ENCODE assay signal across 8 cellular contexts in genomic region chr7:141071855-141072547, GRCh38. TPM values are rescaled to one million over a fixed set of nuclear protein-coding genes. Genes with fewer than 3 reads are reported as not detected.
A peak's percentile ranks its signal among the peaks of the same experiment; 100 is the strongest.
DNase-seq lines count a peak whose midpoint lies in the region; ATAC-seq and TF ChIP-seq lines count a peak whose summit lies in the region.

No MANE protein-coding gene starts in this region.

- no peak for ATAC-seq in activated CD8-positive, alpha-beta T cell treated with anti-CD3 and anti-CD28 coated beads, Interleukin-2, amount 10 ng/mL, durations not matched to agents 7 days and 5 days
- ATAC-seq in GM18861 (IDR thresholded peaks at IDR 0.05; ENCODE audit: unreplicated experiment) (no peak), HG02938 (IDR thresholded peaks at IDR 0.05; ENCODE audit: unreplicated experiment) (no peak)

- no peak for TF ChIP-seq CTCF in BE2C (IDR thresholded peaks at IDR 0.05; ENCODE audit: low read depth, low read length)
- TF ChIP-seq CTCF in HFF-Myc (IDR thresholded peaks at IDR 0.05; ENCODE audit: low read depth, low read length, missing control alignments), result no peak

- DNase-seq in BE2C (peak; percentile 24), HFF-Myc (ENCODE audit: extremely low read depth, low read depth) (peak; percentile 10), substantia nigra (lab: John Stamatoyannopoulos, UW) (peak in 19 of 49 donors; percentile 1 to 49 (median 10)), kidney glomerular epithelial cell (lab: John Stamatoyannopoulos, UW) (no peak)
- no peak for DNase-seq in activated CD8-positive, alpha-beta T cell treated with anti-CD3 and anti-CD28 coated beads, Interleukin-2, amount 10 ng/mL, durations not matched to agents 7 days and 5 days

- POLR2A ChIA-PET in activated CD8-positive, alpha-beta T cell treated with anti-CD3 and anti-CD28 coated beads, Interleukin-2, amount 10 ng/mL, durations not matched to agents 7 days and 5 days (lab: Charles Lee), result interaction anchor here (0.6 to 0.8 kb wide), 3 partner anchors 18 to 167 kb away, joined by 3 read pairs; partner anchors contain the start of gene MRPS33

- H3K4me1 ChIP-seq in BE2C (no peaks in the 10 kb centered on the region; the same call in 1 of the 2 replicates), iPS-15b (ENCODE audit: control insufficient read depth, insufficient read depth, low read length) (peaks cover 3% of the 10 kb centered on the region)

- CTCF ChIA-PET in activated CD8-positive, alpha-beta T cell treated with anti-CD3 and anti-CD28 coated beads, Interleukin-2, amount 10 ng/mL, durations not matched to agents 7 days and 5 days (lab: Charles Lee), result interaction anchor here (1.1 to 1.8 kb wide), 4 partner anchors 57 to 578 kb away, joined by 3 to 5 read pairs (median 4); partner anchors contain the start of gene MRPS33

- H3K9me3 Mint-ChIP-seq in activated CD8-positive, alpha-beta T cell treated with anti-CD3 and anti-CD28 coated beads, Interleukin-2, amount 10 ng/mL, durations not matched to agents 7 days and 5 days (ENCODE audit: insufficient read depth), result no peaks in the 10 kb centered on the region

- H3K36me3 ChIP-seq in BE2C (no peaks in the 10 kb centered on the region), iPS-15b (ENCODE audit: control insufficient read depth, insufficient read depth, low read length) (no peaks in the 10 kb centered on the region)

- H3K27ac ChIP-seq in substantia nigra (ENCODE audit: low read depth, low read length, poor library complexity, severe bottlenecking), result peak overlapping the region; percentile 36

- no peaks in the 10 kb centered on the region for H3K36me3 Mint-ChIP-seq in activated CD8-positive, alpha-beta T cell treated with anti-CD3 and anti-CD28 coated beads, Interleukin-2, amount 10 ng/mL, durations not matched to agents 7 days and 5 days (ENCODE audit: low read depth)

- peaks cover 22% of the 10 kb centered on the region for H3K4me1 Mint-ChIP-seq in activated CD8-positive, alpha-beta T cell treated with anti-CD3 and anti-CD28 coated beads, Interleukin-2, amount 10 ng/mL, durations not matched to agents 7 days and 5 days (ENCODE audit: low read depth)

- H3K9ac ChIP-seq in iPS-15b (ENCODE audit: low read depth, low read length), result peak overlapping the region; percentile 60

- H3K27me3 ChIP-seq in BE2C, result no peaks in the 10 kb centered on the region
- peaks cover 55% of the 10 kb centered on the region for H3K27me3 ChIP-seq in iPS-15b (ENCODE audit: control insufficient read depth, insufficient read depth, low read length)

- no peak overlapping the region for H3K27ac Mint-ChIP-seq in activated CD8-positive, alpha-beta T cell treated with anti-CD3 and anti-CD28 coated beads, Interleukin-2, amount 10 ng/mL, durations not matched to agents 7 days and 5 days

- H3K4me3 Mint-ChIP-seq in activated CD8-positive, alpha-beta T cell treated with anti-CD3 and anti-CD28 coated beads, Interleukin-2, amount 10 ng/mL, durations not matched to agents 7 days and 5 days, result peak overlapping the region; percentile 71

- no peaks in the 10 kb centered on the region for H3K9me3 ChIP-seq in BE2C
- no peaks in the 10 kb centered on the region for H3K9me3 ChIP-seq in iPS-15b (ENCODE audit: control insufficient read depth, insufficient read depth, low read length)

- peaks cover 45% of the 10 kb centered on the region for H3K27me3 Mint-ChIP-seq in activated CD8-positive, alpha-beta T cell treated with anti-CD3 and anti-CD28 coated beads, Interleukin-2, amount 10 ng/mL, durations not matched to agents 7 days and 5 days (ENCODE audit: low read depth)

- H3K4me3 ChIP-seq in BE2C (ENCODE audit: low read depth, low read length) (peak overlapping the region; percentile 94), HFF-Myc (replicated peaks; ENCODE audit: low read depth, low read length) (peak overlapping the region; percentile 19; the same call in 1 of the 2 replicates), iPS-15b (ENCODE audit: low read depth, low read length) (peak overlapping the region; percentile 82)

RNA-seq across cellular contexts. Expression of gene TMEM178B, which starts 1.9 kb away (rescaled TPM):
- 12.2 TPM for polyA plus RNA-seq in BE2C (2012; ENCODE audit: insufficient read depth, insufficient read length, low read depth)
- total RNA-seq in activated CD8-positive, alpha-beta T cell treated with anti-CD3 and anti-CD28 coated beads, Interleukin-2, amount 10 ng/mL, durations not matched to agents 7 days and 5 days, result under 1 TPM; 0.05 to 0.10 TPM

RNA-seq across cellular contexts. Expression of gene MRPS33, which starts 57.2 kb away (rescaled TPM):
- 159 TPM for polyA plus RNA-seq in BE2C (2012; ENCODE audit: insufficient read depth, insufficient read length, low read depth)
- total RNA-seq in activated CD8-positive, alpha-beta T cell treated with anti-CD3 and anti-CD28 coated beads, Interleukin-2, amount 10 ng/mL, durations not matched to agents 7 days and 5 days, result 10 to 100 TPM; 58.1 to 62.9 TPM

Comparison
In these comparisons a context has a peak if more than half of its experiments do, and no peak if none do; other contexts are left out.
1. DNase-seq: peak in BE2C (single experiment) and HFF-Myc (single experiment); none in activated CD8-positive, alpha-beta T cell treated with anti-CD3 and anti-CD28 coated beads, Interleukin-2, amount 10 ng/mL, durations not matched to agents 7 days and 5 days (single experiment) and kidney glomerular epithelial cell (single experiment).
2. H3K4me3 ChIP-seq: peak in every context shown above with its lines; median percentile 94 in BE2C; 82 in iPS-15b; 19 in HFF-Myc.